In the genomic region with DNA sequence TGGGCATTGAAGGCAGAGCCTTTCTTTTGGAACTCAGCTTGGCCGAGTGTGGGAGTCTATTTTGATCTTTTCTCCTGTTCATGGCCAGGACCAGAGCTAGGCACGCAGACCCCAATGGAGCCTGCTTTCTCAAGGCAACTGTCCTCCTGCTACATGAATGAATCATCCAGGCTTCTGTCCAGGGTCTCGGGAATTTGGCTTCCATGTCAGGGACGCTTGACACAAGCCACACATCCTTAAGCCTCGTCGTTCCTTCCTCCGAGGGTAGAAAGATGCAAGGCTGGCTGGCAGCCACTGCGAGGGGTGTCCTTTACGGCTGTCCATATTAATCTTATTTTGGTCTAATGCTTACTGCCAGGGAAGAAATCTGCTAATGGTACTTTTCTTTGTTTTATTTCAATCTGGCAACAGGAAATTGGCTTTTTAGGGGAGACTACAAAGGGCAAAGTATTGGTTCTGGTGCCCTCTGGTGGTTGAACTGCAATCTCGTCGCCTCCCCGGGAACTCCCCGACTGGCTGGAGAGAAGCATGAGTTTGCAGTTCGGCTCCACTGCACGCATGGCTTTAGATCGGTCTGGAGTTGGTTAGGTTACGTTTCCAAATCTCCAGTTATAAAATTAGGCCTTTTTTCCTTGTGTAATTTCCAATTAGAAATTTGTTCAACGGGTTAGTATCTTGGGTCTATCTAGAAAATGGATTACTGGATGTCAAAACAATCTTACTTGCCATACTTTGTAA, we compare ENCODE assay signal across 8 cellular contexts.
DNase-seq lines count a peak whose midpoint lies in the region; ATAC-seq, FAIRE-seq and TF ChIP-seq lines count a peak whose summit lies in the region.

No MANE protein-coding gene starts in this region.

- H4K91ac ChIP-seq in mesenchymal stem cell (ENCODE audit: low read length), result no peak overlapping the region

- H2AK5ac ChIP-seq in mesenchymal stem cell (ENCODE audit: low read length, severe bottlenecking), result peak overlapping the region; percentile 69

- H3K9me3 ChIP-seq in A673 (ENCODE audit: low read depth, low read length, poor library complexity, severe bottlenecking), result no peaks in the 10 kb centered on the region
- no peaks in the 10 kb centered on the region for H3K9me3 ChIP-seq in mesenchymal stem cell (ENCODE audit: control insufficient read depth, low read length)

- peak overlapping the region; percentile 82 for H3K9ac ChIP-seq in mesenchymal stem cell (ENCODE audit: low read length)

- TF ChIP-seq CTCF in A673 (conservative IDR thresholded peaks at IDR 0.05; ENCODE audit: low read depth, low read length) (peak; percentile 96), dorsolateral prefrontal cortex (IDR thresholded peaks at IDR 0.05 in 54 of 56, conservative IDR thresholded peaks at IDR 0.05 in 2 of 56; ENCODE audit: low read depth in 1 of 56, partially characterized antibody in 56 of 56) (peak; percentile 71 to 96 (median 87))

- no peak overlapping the region for H2BK5ac ChIP-seq in mesenchymal stem cell (ENCODE audit: low read depth, low read length, poor library complexity, severe bottlenecking)

- peak; percentile 35 for ATAC-seq in HG03457 (IDR thresholded peaks at IDR 0.05; ENCODE audit: unreplicated experiment)

- H3K23ac ChIP-seq in mesenchymal stem cell (ENCODE audit: low read length in 2 of 2), result no peak overlapping the region

- BruUV-seq in A673 (replicated peaks; lab: Mats Ljungman, UMichigan), result no TSS peak

- peak overlapping the region; percentile 73 for H2BK15ac ChIP-seq in mesenchymal stem cell (ENCODE audit: low read depth, poor library complexity, severe bottlenecking)

- 33% methylated on average over 17 of the region's 18 CpGs for WGBS in mesenchymal stem cell

- POLR2A ChIA-PET in A673 (lab: Charles Lee; ENCODE audit: low non-redundant PET), result no interaction called here

- H3K27me3 ChIP-seq in A673 (replicated peaks; ENCODE audit: insufficient read depth, low read depth, low read length, poor library complexity), result no peaks in the 10 kb centered on the region
- peaks cover 0 to 4% (median 0%) of the 10 kb centered on the region in 45 donors for H3K27me3 ChIP-seq in dorsolateral prefrontal cortex
- no peaks in the 10 kb centered on the region for H3K27me3 ChIP-seq in mesenchymal stem cell (ENCODE audit: control insufficient read depth in 1 of 2, insufficient read depth in 1 of 2, low read length in 2 of 2)

- H3K4me1 ChIP-seq in A673 (ENCODE audit: insufficient read depth, low read length, poor library complexity, severe bottlenecking), result peaks cover 6% of the 10 kb centered on the region
- H3K4me1 ChIP-seq in mesenchymal stem cell (ENCODE audit: control insufficient read depth, insufficient read depth, low read depth, low read length), result peaks cover 16% of the 10 kb centered on the region

- FAIRE-seq in GM18507 (lab: Jason Lieb, UNC), result peak; percentile 92

- intact Hi-C loops in A673 (cut with micrococcal nuclease; ENCODE audit: unreplicated experiment), result loop anchor here (1.0 to 10.0 kb wide), 4 partner anchors 156 to 609 kb away; no protein-coding TSS in a partner anchor
- intact Hi-C loops in dorsolateral prefrontal cortex (cut with DNase I), result loop anchor here in 1 of 2 donors (5.0 to 10.0 kb wide), 4 partner anchors 169 to 609 kb away; a partner anchor contains a TSS

- H3K79me1 ChIP-seq in mesenchymal stem cell (replicated peaks; ENCODE audit: low read length, poor library complexity, severe bottlenecking), result peaks cover 11% of the 10 kb centered on the region

- no peak overlapping the region for H3K18ac ChIP-seq in mesenchymal stem cell (ENCODE audit: low read depth in 1 of 2, low read length in 2 of 2)

- no peak overlapping the region for H3K4ac ChIP-seq in mesenchymal stem cell (ENCODE audit: low read depth in 1 of 2, low read length in 2 of 2)

- peak overlapping the region; percentile 56 for H2AFZ ChIP-seq in mesenchymal stem cell (ENCODE audit: low read depth, low read length)

- H4K8ac ChIP-seq in mesenchymal stem cell (ENCODE audit: low read length), result no peak overlapping the region

- H3K14ac ChIP-seq in mesenchymal stem cell (ENCODE audit: low read length in 2 of 2), result peak overlapping the region in 1 of 2 experiments; percentile 20

- H2BK120ac ChIP-seq in mesenchymal stem cell (ENCODE audit: low read depth, low read length), result no peak overlapping the region

- H3K27ac ChIP-seq in A673 (ENCODE audit: low read depth, low read length, poor library complexity, severe bottlenecking) (no peak overlapping the region), dorsolateral prefrontal cortex (peak overlapping the region in 39 of 59 donors; percentile 6 to 79 (median 55)), mesenchymal stem cell (ENCODE audit: low read length, poor library complexity, severe bottlenecking) (no peak overlapping the region)

- H3K4me2 ChIP-seq in mesenchymal stem cell (ENCODE audit: low read length, poor library complexity, severe bottlenecking), result no peak overlapping the region

- no peak overlapping the region for H3K4me3 ChIP-seq in A673 (ENCODE audit: low read depth, low read length, poor library complexity, severe bottlenecking)
- peak overlapping the region in 46 of 59 donors; percentile 5 to 61 (median 32) for H3K4me3 ChIP-seq in dorsolateral prefrontal cortex
- peak overlapping the region in 1 of 2 experiments; percentile 61 for H3K4me3 ChIP-seq in mesenchymal stem cell (ENCODE audit: insufficient read depth in 1 of 2, low read depth in 1 of 2, low read length in 2 of 2)

- H3K36me3 ChIP-seq in A673 (ENCODE audit: insufficient read depth, low read length, poor library complexity, severe bottlenecking) (no peaks in the 10 kb centered on the region), mesenchymal stem cell (ENCODE audit: control insufficient read depth in 1 of 2, insufficient read depth in 2 of 2, low read depth in 1 of 2, low read length in 2 of 2) (peaks cover 0 to 76% of the 10 kb centered on the region in 2 experiments)

- peak overlapping the region in 1 of 2 experiments; percentile 31 for H2BK12ac ChIP-seq in mesenchymal stem cell (ENCODE audit: low read length in 2 of 2)

- DNase-seq in A673 (ENCODE audit: low spot score) (peak; percentile 86), GM18507 (ENCODE audit: extremely low spot score, insufficient read length, low read depth) (peak; percentile 60), NCI-H774 (lab: John Stamatoyannopoulos, UW) (peak; percentile 61), dorsolateral prefrontal cortex (peak; percentile 43 to 85 (median 76)), mesenchymal stem cell (peak; percentile 82)
- DNase-seq in activated CD4-positive, alpha-beta T cell treated with anti-CD3 and anti-CD28 coated beads, Interleukin-2, amount 50 U/mL, for 48 hours, result peak; percentile 72 to 78
- DNase-seq in stimulated activated CD8-positive, alpha-beta memory T cell treated with anti-CD3 and anti-CD28 coated beads, Interleukin-12 subunit alpha, Interleukin-12 subunit beta, amount 100 ng/mL, for 4 hours (ENCODE audit: low read depth), result peak; percentile 19

- CTCF ChIA-PET in A673 (lab: Charles Lee), result interaction anchor here (0.6 to 1.8 kb wide), 8 partner anchors 9 to 450 kb away, joined by 3 to 13 read pairs (median 3); a partner anchor contains a TSS

Comparison
In these comparisons a context has a peak if more than half of its experiments do, and no peak if none do; other contexts are left out.
1. DNase-seq: peak in every context shown above with its lines; median percentile 86 in A673; 82 in mesenchymal stem cell; 76 in dorsolateral prefrontal cortex; 75 in activated CD4-positive, alpha-beta T cell treated with anti-CD3 and anti-CD28 coated beads, Interleukin-2, amount 50 U/mL, for 48 hours; 61 in NCI-H774; 60 in GM18507; 19 in stimulated activated CD8-positive, alpha-beta memory T cell treated with anti-CD3 and anti-CD28 coated beads, Interleukin-12 subunit alpha, Interleukin-12 subunit beta, amount 100 ng/mL, for 4 hours.
2. H3K27ac ChIP-seq: peak in dorsolateral prefrontal cortex (39 of 59); none in A673 (single experiment) and mesenchymal stem cell (single experiment).